Comparison of ENCODE assay signal across 10 cellular contexts in the genomic region with DNA sequence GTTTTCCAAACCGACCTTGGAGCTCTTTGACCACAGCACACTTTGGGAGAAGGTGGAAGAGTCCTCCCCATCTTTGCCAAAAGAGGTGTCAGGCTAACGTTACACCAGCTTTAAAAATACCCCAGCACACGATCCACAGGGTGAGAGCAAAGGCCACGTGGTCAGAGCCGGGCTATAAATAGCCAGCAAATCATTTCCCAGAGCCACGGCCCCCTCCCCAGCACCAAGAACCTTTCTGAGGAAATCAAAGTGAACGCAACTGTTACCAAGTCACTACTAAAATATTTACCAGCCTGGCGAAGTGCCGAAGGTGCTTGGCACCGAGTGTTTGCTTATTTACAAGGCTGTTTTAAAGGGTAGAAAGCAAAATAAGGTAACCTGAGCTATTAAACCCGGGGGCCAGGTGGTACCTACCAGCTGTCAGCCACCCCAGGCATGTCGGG.
DNase-seq lines count a peak whose midpoint lies in the region; ATAC-seq and TF ChIP-seq lines count a peak whose summit lies in the region.
"Had no signal": no experiment of that assay in that cellular context is flagged by ENCODE, and none has a peak within 500 bp of the region (broad histone marks: within the 10 kb centered on the region; RNA-seq: fewer than 3 reads in every experiment).

No MANE protein-coding gene starts in this region.

- 87 to 89% methylated on average over 9 to 12 of the region's 12 CpGs for WGBS in endodermal cell (ENCODE audit: insufficient coverage in 1 of 2, insufficient read length in 1 of 2), 2 experiments

- CTCF ChIA-PET in HCT116 (lab: Charles Lee), result no interaction called here

- H2AFZ ChIP-seq in HCT116 (ENCODE audit: low read depth, low read length, poor library complexity, severe bottlenecking) (no peak overlapping the region), Karpas-422 (ENCODE audit: low read length) (no peak overlapping the region)

- TF ChIP-seq RAD21 in HCT116 (IDR thresholded peaks at IDR 0.05; ENCODE audit: low read depth), result no peak

- no peaks in the 10 kb centered on the region for H3K9me3 Mint-ChIP-seq in endodermal cell
- H3K9me3 Mint-ChIP-seq: memory B cell had no signal

- H3K4me1 Mint-ChIP-seq in endodermal cell, result peaks cover 7% of the 10 kb centered on the region
- H3K4me1 Mint-ChIP-seq: memory B cell had no signal

- no peak overlapping the region for H3K4me3 Mint-ChIP-seq in endodermal cell
- H3K4me3 Mint-ChIP-seq: memory B cell had no signal

- no peaks in the 10 kb centered on the region for H3K27me3 ChIP-seq in HCT116 (ENCODE audit: insufficient read depth, low read length)
- no peaks in the 10 kb centered on the region for H3K27me3 ChIP-seq in skeletal muscle tissue (ENCODE audit: control insufficient read depth in 3 of 3, insufficient read depth in 3 of 3, low read length in 3 of 3)
- H3K27me3 ChIP-seq in endodermal cell (ENCODE audit: control insufficient read depth, insufficient read depth, low read length, poor library complexity, severe bottlenecking), result no peaks in the 10 kb centered on the region
- no peaks in the 10 kb centered on the region for H3K27me3 ChIP-seq in Karpas-422 (ENCODE audit: low read length)

- no peak overlapping the region for H3K4me3 ChIP-seq in HCT116 (replicated peaks in 1 of 2; ENCODE audit: low read depth in 1 of 2, low read length in 2 of 2)
- no peak overlapping the region for H3K4me3 ChIP-seq in foreskin fibroblast (ENCODE audit: low read depth in 1 of 2, low read length in 2 of 2)
- peak overlapping the region; percentile 24 to 45 (median 36) for H3K4me3 ChIP-seq in skeletal muscle tissue (ENCODE audit: low read length in 3 of 3)
- no peak overlapping the region for H3K4me3 ChIP-seq in endodermal cell (ENCODE audit: low read length)
- no peak overlapping the region for H3K4me3 ChIP-seq in Karpas-422 (ENCODE audit: low read length)
- H3K4me3 ChIP-seq: SJSA1 had no signal

- H4K20me1 ChIP-seq in HCT116 (ENCODE audit: insufficient read depth) (no peaks in the 10 kb centered on the region), Karpas-422 (ENCODE audit: insufficient read depth, low read depth, low read length) (no peaks in the 10 kb centered on the region)

- no peak overlapping the region for H3K27ac Mint-ChIP-seq in endodermal cell
- H3K27ac Mint-ChIP-seq: memory B cell had no signal

- H3K9me2 ChIP-seq in HCT116 (ENCODE audit: insufficient read depth) (no peaks in the 10 kb centered on the region), Karpas-422 (replicated peaks; ENCODE audit: insufficient read depth, low read length) (no peaks in the 10 kb centered on the region)

- POLR2A ChIA-PET in HCT116 (lab: Charles Lee), result no interaction called here

- H3K36me3 ChIP-seq in HCT116 (ENCODE audit: control insufficient read depth in 1 of 2, insufficient read depth in 2 of 2, low read length in 2 of 2) (no peaks in the 10 kb centered on the region), skeletal muscle tissue (ENCODE audit: control insufficient read depth in 3 of 3, insufficient read depth in 3 of 3, low read length in 3 of 3) (no peaks in the 10 kb centered on the region), endodermal cell (ENCODE audit: control insufficient read depth, insufficient read depth, low read length) (no peaks in the 10 kb centered on the region), Karpas-422 (ENCODE audit: insufficient read depth, low read length) (no peaks in the 10 kb centered on the region)
- H3K36me3 ChIP-seq: SJSA1 had no signal

- H3K4me1 ChIP-seq in HCT116 (ENCODE audit: control insufficient read depth in 1 of 2, insufficient read depth in 2 of 2, low read length in 2 of 2) (peaks cover 17 to 28% of the 10 kb centered on the region in 2 experiments), skeletal muscle tissue (ENCODE audit: control insufficient read depth in 3 of 3, insufficient read depth in 3 of 3, low read length in 3 of 3) (peaks cover 55 to 90% (median 82%) of the 10 kb centered on the region in 3 donors), endodermal cell (ENCODE audit: control insufficient read depth, insufficient read depth, low read length) (no peaks in the 10 kb centered on the region), Karpas-422 (ENCODE audit: low read length) (no peaks in the 10 kb centered on the region)
- H3K4me1 ChIP-seq: SJSA1 had no signal

- H3K9ac ChIP-seq in HCT116 (ENCODE audit: low read length) (peak overlapping the region; percentile 11; the same call in 1 of the 2 replicates), skeletal muscle tissue (ENCODE audit: low read depth in 1 of 3, low read length in 3 of 3) (peak overlapping the region; percentile 67 to 86 (median 75)), endodermal cell (ENCODE audit: extremely low read depth, low read length, poor library complexity, severe bottlenecking) (no peak overlapping the region), Karpas-422 (ENCODE audit: low read length) (no peak overlapping the region)

- no peaks in the 10 kb centered on the region for H3K36me3 Mint-ChIP-seq in endodermal cell (ENCODE audit: low read depth)
- H3K36me3 Mint-ChIP-seq: memory B cell had no signal

- ATAC-seq in HCT116, result peak; percentile 31

- DNase-seq in HCT116 (ENCODE audit: low read depth, low spot score), result peak; percentile 12
- peak; percentile 91 for DNase-seq in NCI-H69 (lab: John Stamatoyannopoulos, UW)
- DNase-seq in foreskin fibroblast, result peak; percentile 4 to 36
- DNase-seq in endodermal cell, result no peak
- DNase-seq in Karpas-422, result no peak
- no peak for DNase-seq in effector CD8-positive, alpha-beta T cell (lab: John Stamatoyannopoulos, UW)
- DNase-seq in epidermal melanocyte (ENCODE audit: insufficient read length, low spot score), result no peak

- H3K4me2 ChIP-seq in HCT116 (ENCODE audit: low read length), result peak overlapping the region; percentile 48
- no peak overlapping the region for H3K4me2 ChIP-seq in Karpas-422 (ENCODE audit: low read depth, low read length, poor library complexity, severe bottlenecking)

- H3K9me3 ChIP-seq in HCT116 (ENCODE audit: control insufficient read depth in 1 of 2, insufficient read depth in 1 of 2, low read depth in 1 of 2, low read length in 2 of 2), result no peaks in the 10 kb centered on the region
- no peaks in the 10 kb centered on the region for H3K9me3 ChIP-seq in skeletal muscle tissue (ENCODE audit: control insufficient read depth in 3 of 3, low read length in 3 of 3)
- no peaks in the 10 kb centered on the region for H3K9me3 ChIP-seq in endodermal cell (ENCODE audit: control insufficient read depth, low read length)
- no peaks in the 10 kb centered on the region for H3K9me3 ChIP-seq in Karpas-422 (ENCODE audit: low read length)
- H3K9me3 ChIP-seq: SJSA1 had no signal

- RAD21 ChIA-PET in HCT116 (lab: Charles Lee; ENCODE audit: low non-redundant PET in 1 of 2, low total read pairs in 2 of 2, uncharacterized antibody in 2 of 2, unreplicated experiment in 2 of 2), result no interaction called here

- TF ChIP-seq CTCF in HCT116 (IDR thresholded peaks at IDR 0.05 in 2 of 3, conservative IDR thresholded peaks at IDR 0.05 in 1 of 3; ENCODE audit: borderline replicate concordance in 1 of 3, insufficient read depth in 1 of 3, low read depth in 2 of 3, low read length in 2 of 3) (no peak), foreskin fibroblast (IDR thresholded peaks at IDR 0.05; ENCODE audit: low read depth, low read length) (no peak), endodermal cell (conservative IDR thresholded peaks at IDR 0.05) (no peak)

- H3K79me2 ChIP-seq in HCT116 (ENCODE audit: insufficient read depth, low read length) (no peaks in the 10 kb centered on the region), Karpas-422 (ENCODE audit: low read length) (no peaks in the 10 kb centered on the region)

- BruUV-seq in HCT116 (replicated peaks; lab: Mats Ljungman, UMichigan), result no TSS peak

- TF ChIP-seq POLR2A in HCT116 (IDR thresholded peaks at IDR 0.05; ENCODE audit: borderline replicate concordance, extremely low read depth, insufficient read depth, insufficient read length), result no peak

- H3K27me3 Mint-ChIP-seq in endodermal cell (ENCODE audit: insufficient read depth), result no peaks in the 10 kb centered on the region

- H3K27ac ChIP-seq in HCT116 (ENCODE audit: low read depth, low read length) (no peak overlapping the region), skeletal muscle tissue (ENCODE audit: low read depth, low read length) (peak overlapping the region; percentile 99), endodermal cell (ENCODE audit: low read depth, low read length) (no peak overlapping the region), Karpas-422 (ENCODE audit: low read length) (no peak overlapping the region)
- H3K27ac ChIP-seq: SJSA1 had no signal

- intact Hi-C loops in HCT116 (cut with micrococcal nuclease), result no loop called here

TF ChIP-seq in HCT116, 20 proteins besides CTCF, POLR2A, EP300 and RAD21:
- TF ChIP-seq CEBPB (IDR thresholded peaks at IDR 0.05; ENCODE audit: low read depth) (no peak), SRF (IDR thresholded peaks at IDR 0.05; ENCODE audit: low read depth) (no peak), EZH2 (IDR thresholded peaks at IDR 0.05) (no peak), YY1 (IDR thresholded peaks at IDR 0.05; ENCODE audit: extremely low read depth, insufficient replicate concordance, low read depth, low read length) (no peak), POLR2AphosphoS5 (IDR thresholded peaks at IDR 0.05; ENCODE audit: low read depth, low read length) (no peak)

Comparison
In these comparisons a context has a peak if more than half of its experiments do, and no peak if none do; other contexts are left out.
1. DNase-seq: peak in HCT116 (single experiment), NCI-H69 (single experiment) and foreskin fibroblast (2 of 2); none in endodermal cell (single experiment), Karpas-422 (single experiment), effector CD8-positive, alpha-beta T cell (single experiment) and epidermal melanocyte (single experiment).
2. H3K4me3 ChIP-seq: peak in skeletal muscle tissue (3 of 3); none in HCT116 (0 of 2), foreskin fibroblast (0 of 2), endodermal cell (single experiment) and Karpas-422 (single experiment).
3. H3K9ac ChIP-seq: peak in HCT116 (single experiment) and skeletal muscle tissue (3 of 3); none in endodermal cell (single experiment) and Karpas-422 (single experiment).